17 cellular contexts compared by ENCODE assay signal in genomic region chr2:204608261-204608660, GRCh38.
DNase-seq lines count a peak whose midpoint lies in the region; ATAC-seq, FAIRE-seq and TF ChIP-seq lines count a peak whose summit lies in the region.
"Had no signal": no experiment of that assay in that cellular context is flagged by ENCODE, and none has a peak within 500 bp of the region (broad histone marks: within the 10 kb centered on the region; RNA-seq: fewer than 3 reads in every experiment).

No MANE protein-coding gene starts in this region.

- no peak for ATAC-seq in GM18858 (IDR thresholded peaks at IDR 0.05; ENCODE audit: unreplicated experiment)
- ATAC-seq: activated CD8-positive, alpha-beta memory T cell treated with anti-CD3 and anti-CD28 coated beads, Interleukin-2, amount 10 ng/mL, durations not matched to agents 7 days and 5 days; activated naive CD4-positive, alpha-beta T cell treated with anti-CD3 and anti-CD28 coated beads, Interleukin-2, amount 50 U/mL, for 72 hours had no signal

- H3K4me1 ChIP-seq in astrocyte (ENCODE audit: insufficient read depth, low read length) (peaks cover 11% of the 10 kb centered on the region), SJCRH30 (no peaks in the 10 kb centered on the region)
- H3K4me1 ChIP-seq: BE2C had no signal

- TF ChIP-seq POLR2A in GM12892 (IDR thresholded peaks at IDR 0.05; ENCODE audit: low read depth, low read length): no peak

- no peak for TF ChIP-seq CTCF in AG09309 (IDR thresholded peaks at IDR 0.05; ENCODE audit: control insufficient read depth, insufficient read depth, low read depth, low read length, missing control alignments)
- TF ChIP-seq CTCF in astrocyte (IDR thresholded peaks at IDR 0.05; ENCODE audit: insufficient read depth, low read depth, low read length): no peak
- TF ChIP-seq CTCF in fibroblast of villous mesenchyme (IDR thresholded peaks at IDR 0.05; ENCODE audit: insufficient read depth, low read depth, low read length): no peak
- TF ChIP-seq CTCF in osteocyte (IDR thresholded peaks at IDR 0.05): no peak

- H3K27me3 Mint-ChIP-seq in astrocyte (ENCODE audit: low read depth, unreplicated experiment): no peaks in the 10 kb centered on the region
- H3K27me3 Mint-ChIP-seq in osteocyte (ENCODE audit: unreplicated experiment): no peaks in the 10 kb centered on the region

- H3K4me3 ChIP-seq in AG09309 (ENCODE audit: control insufficient read depth, low read depth, low read length): no peak overlapping the region
- H3K4me3 ChIP-seq in astrocyte (ENCODE audit: insufficient read depth, low read depth, low read length): no peak overlapping the region
- no peak overlapping the region for H3K4me3 ChIP-seq in fibroblast of villous mesenchyme (ENCODE audit: low read depth, low read length)
- no peak overlapping the region for H3K4me3 ChIP-seq in SJCRH30
- H3K4me3 ChIP-seq: dorsolateral prefrontal cortex had no signal

- peak overlapping the region; percentile 10 for H3K4me2 ChIP-seq in astrocyte (ENCODE audit: low read length)
- H3K4me2 ChIP-seq: SK-N-SH had no signal

- H3K9me3 ChIP-seq in astrocyte (ENCODE audit: insufficient read depth, low read depth, low read length) (no peaks in the 10 kb centered on the region), SJCRH30 (replicated peaks) (no peaks in the 10 kb centered on the region; the same call in 1 of the 2 replicates)
- H3K9me3 ChIP-seq: BE2C, SK-N-SH had no signal

- FAIRE-seq in astrocyte (lab: Jason Lieb, UNC) (peak; percentile 55), GM12892 (lab: Jason Lieb, UNC) (no peak)
- FAIRE-seq: GM19239 had no signal

- H3K27ac Mint-ChIP-seq in astrocyte (ENCODE audit: unreplicated experiment) (no peak overlapping the region), osteocyte (ENCODE audit: unreplicated experiment) (peak overlapping the region; percentile 8)
- H3K27ac Mint-ChIP-seq: activated CD8-positive, alpha-beta memory T cell treated with anti-CD3 and anti-CD28 coated beads, Interleukin-2, amount 10 ng/mL, durations not matched to agents 7 days and 5 days; activated naive CD4-positive, alpha-beta T cell treated with anti-CD3 and anti-CD28 coated beads, Interleukin-2, amount 50 U/mL, for 72 hours had no signal

- no peaks in the 10 kb centered on the region for H4K20me1 ChIP-seq in astrocyte (ENCODE audit: insufficient read depth, low read length)

- DNase-seq in AG09309 (ENCODE audit: low read depth) (peak; percentile 8), astrocyte (ENCODE audit: low read depth) (peak; percentile 57), fibroblast of villous mesenchyme (ENCODE audit: low read depth) (peak; percentile 55), osteocyte (ENCODE audit: extremely low spot score, unreplicated experiment) (no peak), GM12892 (ENCODE audit: insufficient read length) (no peak), NCI-H2081 (lab: John Stamatoyannopoulos, UW) (no peak), SJCRH30 (no peak)
- DNase-seq: activated CD8-positive, alpha-beta memory T cell treated with anti-CD3 and anti-CD28 coated beads, Interleukin-2, amount 10 ng/mL, durations not matched to agents 7 days and 5 days; BE2C; DND-41; dorsolateral prefrontal cortex; SK-N-SH; stimulated activated CD4-positive, alpha-beta T cell treated with anti-CD3 and anti-CD28 coated beads, Interleukin-2, amount 100 ng/mL, for 24 hours had no signal

- H3K27ac ChIP-seq in astrocyte (ENCODE audit: low read depth, low read length): no peak overlapping the region
- no peak overlapping the region for H3K27ac ChIP-seq in SJCRH30
- H3K27ac ChIP-seq: VCaP had no signal

- no peaks in the 10 kb centered on the region for H3K79me2 ChIP-seq in astrocyte (ENCODE audit: insufficient read depth, low read length)

- H3K4me3 Mint-ChIP-seq in astrocyte (ENCODE audit: unreplicated experiment) (no peak overlapping the region), osteocyte (ENCODE audit: unreplicated experiment) (no peak overlapping the region)
- H3K4me3 Mint-ChIP-seq: activated CD8-positive, alpha-beta memory T cell treated with anti-CD3 and anti-CD28 coated beads, Interleukin-2, amount 10 ng/mL, durations not matched to agents 7 days and 5 days had no signal

- H3K9me3 Mint-ChIP-seq in astrocyte (ENCODE audit: unreplicated experiment): no peaks in the 10 kb centered on the region
- no peaks in the 10 kb centered on the region for H3K9me3 Mint-ChIP-seq in osteocyte (ENCODE audit: unreplicated experiment)
- H3K9me3 Mint-ChIP-seq: activated naive CD4-positive, alpha-beta T cell treated with anti-CD3 and anti-CD28 coated beads, Interleukin-2, amount 50 U/mL, for 72 hours had no signal

- H3K9ac ChIP-seq in astrocyte (ENCODE audit: low read length): no peak overlapping the region
- H3K9ac ChIP-seq: SK-N-SH had no signal

- H3K36me3 ChIP-seq in astrocyte (ENCODE audit: insufficient read depth, low read length) (no peaks in the 10 kb centered on the region), SJCRH30 (no peaks in the 10 kb centered on the region)
- H3K36me3 ChIP-seq: BE2C had no signal

- H3K4me1 Mint-ChIP-seq in astrocyte (ENCODE audit: low read depth, unreplicated experiment) (peaks cover 12% of the 10 kb centered on the region), osteocyte (ENCODE audit: unreplicated experiment) (peaks cover 52% of the 10 kb centered on the region)
- H3K4me1 Mint-ChIP-seq: activated CD8-positive, alpha-beta memory T cell treated with anti-CD3 and anti-CD28 coated beads, Interleukin-2, amount 10 ng/mL, durations not matched to agents 7 days and 5 days had no signal

- no peak overlapping the region for H2AFZ ChIP-seq in astrocyte (ENCODE audit: low read depth, low read length)

- H3K36me3 Mint-ChIP-seq in astrocyte (ENCODE audit: low read depth, unreplicated experiment) (no peaks in the 10 kb centered on the region), osteocyte (ENCODE audit: unreplicated experiment) (no peaks in the 10 kb centered on the region)
- H3K36me3 Mint-ChIP-seq: activated CD8-positive, alpha-beta memory T cell treated with anti-CD3 and anti-CD28 coated beads, Interleukin-2, amount 10 ng/mL, durations not matched to agents 7 days and 5 days; activated naive CD4-positive, alpha-beta T cell treated with anti-CD3 and anti-CD28 coated beads, Interleukin-2, amount 50 U/mL, for 72 hours had no signal

- H3K27me3 ChIP-seq in astrocyte (ENCODE audit: insufficient read depth, low read length) (no peaks in the 10 kb centered on the region), SJCRH30 (no peaks in the 10 kb centered on the region)
- H3K27me3 ChIP-seq: BE2C, dorsolateral prefrontal cortex had no signal

Comparison
In these comparisons a context has a peak if more than half of its experiments do, and no peak if none do; other contexts are left out.
1. DNase-seq: peak in AG09309 (single experiment), astrocyte (single experiment) and fibroblast of villous mesenchyme (single experiment); none in osteocyte (single experiment), GM12892 (single experiment), NCI-H2081 (0 of 2) and SJCRH30 (0 of 2).